In the genomic region with DNA sequence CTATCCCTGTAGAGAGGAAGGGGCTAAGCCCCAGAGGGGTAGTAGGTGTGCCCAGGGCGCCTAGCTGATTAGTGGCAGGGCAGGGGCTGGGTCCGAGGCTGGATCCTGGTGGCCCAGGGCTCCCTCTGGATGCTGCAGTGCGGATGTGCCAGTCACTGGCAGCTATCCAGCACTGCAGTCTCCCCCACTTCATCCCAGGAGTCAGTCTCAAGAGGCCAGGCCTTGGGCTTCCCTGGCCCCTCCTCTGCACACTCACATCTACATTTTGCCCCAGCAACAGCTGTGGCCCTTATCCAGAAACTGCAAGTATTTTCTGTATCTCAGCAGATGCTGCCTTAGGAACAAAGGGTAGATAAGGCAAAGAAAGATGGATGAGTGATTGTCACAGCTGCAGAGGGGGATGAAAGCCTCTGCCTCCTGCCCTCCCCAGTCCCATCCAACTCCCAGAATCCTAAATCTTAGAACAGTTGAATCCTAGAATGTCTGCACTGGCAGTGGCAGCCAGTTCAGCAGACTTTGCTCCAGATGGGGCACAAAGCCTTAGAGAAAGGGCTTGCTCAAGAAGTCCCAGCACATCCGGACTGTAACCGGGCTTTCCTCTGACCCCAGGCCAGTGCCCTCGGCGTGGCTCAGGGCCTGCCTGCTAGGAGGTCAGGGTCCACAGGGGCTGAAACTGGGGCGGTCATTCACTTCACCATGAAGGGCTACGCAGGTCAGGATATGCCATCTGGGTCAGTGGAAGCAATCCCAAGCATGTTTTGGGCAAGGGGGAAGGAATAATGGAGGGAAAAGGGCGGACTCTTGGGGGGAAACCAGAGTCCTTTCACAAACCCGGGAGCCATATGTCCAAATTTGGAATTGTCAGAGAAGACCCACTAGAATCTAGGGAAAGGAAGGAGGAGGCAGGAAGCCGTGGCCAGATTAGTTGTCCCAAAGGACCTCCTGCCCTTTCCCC, we compare ENCODE assay signal across 8 cellular contexts. TPM values are rescaled to one million over a fixed set of nuclear protein-coding genes. Genes with fewer than 3 reads are reported as not detected.
A peak's percentile ranks its signal among the peaks of the same experiment; 100 is the strongest.
DNase-seq lines count a peak whose midpoint lies in the region; ATAC-seq and TF ChIP-seq lines count a peak whose summit lies in the region.

No MANE protein-coding gene starts in this region.

- peak; percentile 34 for ATAC-seq in GM18909 (IDR thresholded peaks at IDR 0.05; ENCODE audit: poor library complexity, unreplicated experiment)

- peaks cover 24% of the 10 kb centered on the region for H3K36me3 Mint-ChIP-seq in activated CD4-positive, alpha-beta memory T cell treated with anti-CD3 and anti-CD28 coated beads for 36 hours

- no peak for TF ChIP-seq CTCF in foreskin fibroblast (IDR thresholded peaks at IDR 0.05; ENCODE audit: low read depth, low read length)

- H3K36me3 ChIP-seq in HUES64 (ENCODE audit: insufficient read depth, low read length), result no peaks in the 10 kb centered on the region
- H3K36me3 ChIP-seq in trophoblast cell (ENCODE audit: control insufficient read depth in 1 of 2, insufficient read depth in 2 of 2, low read length in 2 of 2), result no peaks in the 10 kb centered on the region

- H3K27ac ChIP-seq in HUES64 (ENCODE audit: low read depth, low read length), result no peak overlapping the region; the same call in 1 of the 2 replicates
- no peak overlapping the region for H3K27ac ChIP-seq in trophoblast cell (ENCODE audit: low read depth, low read length)

- no peak overlapping the region for H4K91ac ChIP-seq in trophoblast cell (ENCODE audit: low read depth, low read length)

- peak overlapping the region; percentile 29 for H3K4ac ChIP-seq in trophoblast cell (ENCODE audit: low read depth, low read length)

- peaks cover 4% of the 10 kb centered on the region; the same call in 1 of the 2 replicates for H3K27me3 ChIP-seq in HUES64 (ENCODE audit: insufficient read depth, low read length)
- no peaks in the 10 kb centered on the region for H3K27me3 ChIP-seq in trophoblast cell (ENCODE audit: insufficient read depth, low read length)

- no peak overlapping the region for H2BK12ac ChIP-seq in trophoblast cell (ENCODE audit: low read length)

- no peak overlapping the region for H2AFZ ChIP-seq in trophoblast cell (ENCODE audit: insufficient read depth, low read length, poor library complexity)

- no peak overlapping the region for H2BK120ac ChIP-seq in trophoblast cell (ENCODE audit: insufficient read depth, low read length, poor library complexity)

- H3K79me1 ChIP-seq in trophoblast cell (ENCODE audit: low read length), result peaks cover 12% of the 10 kb centered on the region

- no peaks in the 10 kb centered on the region for H3K27me3 Mint-ChIP-seq in activated CD4-positive, alpha-beta memory T cell treated with anti-CD3 and anti-CD28 coated beads for 36 hours

- WGBS in HUES64, result 73% methylated on average over 12 of the region's 12 CpGs
- no CpG with 5 or more reads among the region's 12 CpGs for WGBS in trophoblast cell (ENCODE audit: extremely low coverage, insufficient coverage, insufficient read length)

- POLR2A ChIA-PET in activated CD4-positive, alpha-beta memory T cell treated with anti-CD3 and anti-CD28 coated beads for 36 hours (lab: Charles Lee), result interaction anchor here (0.6 to 1.4 kb wide), 4 partner anchors 14 to 80 kb away, joined by 3 to 5 read pairs (median 4); partner anchors contain the start of gene CCDC69

- CTCF ChIA-PET in activated CD4-positive, alpha-beta memory T cell treated with anti-CD3 and anti-CD28 coated beads for 36 hours (lab: Charles Lee), result interaction anchor here (1.0 to 12.2 kb wide), 5 partner anchors 9 to 40 kb away, joined by 3 to 159 read pairs (median 6); no protein-coding TSS in a partner anchor

- H3K9ac ChIP-seq in HUES64 (ENCODE audit: low read depth, low read length) (0 out of 2 replicates have a peak overlapping the region, but pooled peaks have one; percentile 13), trophoblast cell (ENCODE audit: low read length) (no peak overlapping the region)

- H3K4me1 ChIP-seq in HUES64 (ENCODE audit: insufficient read depth, low read length) (peaks cover 14% of the 10 kb centered on the region; the same call in 1 of the 2 replicates), trophoblast cell (ENCODE audit: control insufficient read depth in 1 of 2, insufficient read depth in 2 of 2, low read length in 2 of 2) (peaks cover 13 to 16% of the 10 kb centered on the region in 2 experiments)

- H4K8ac ChIP-seq in trophoblast cell (ENCODE audit: low read depth, low read length), result no peak overlapping the region

- peaks cover 68% of the 10 kb centered on the region for H3K4me1 Mint-ChIP-seq in activated CD4-positive, alpha-beta memory T cell treated with anti-CD3 and anti-CD28 coated beads for 36 hours (ENCODE audit: low read depth)

- no peaks in the 10 kb centered on the region for H3K9me3 Mint-ChIP-seq in activated CD4-positive, alpha-beta memory T cell treated with anti-CD3 and anti-CD28 coated beads for 36 hours

- H3K4me3 ChIP-seq in HUES64 (ENCODE audit: low read length) (peak overlapping the region; percentile 80), foreskin fibroblast (ENCODE audit: low read depth in 1 of 2, low read length in 2 of 2) (peak overlapping the region; percentile 86 to 95), trophoblast cell (ENCODE audit: low read depth, low read length) (no peak overlapping the region)

- H3K9me3 ChIP-seq in HUES64 (ENCODE audit: insufficient read depth, low read depth, low read length), result no peaks in the 10 kb centered on the region
- H3K9me3 ChIP-seq in trophoblast cell (ENCODE audit: insufficient read depth, low read depth, low read length), result no peaks in the 10 kb centered on the region

- peak overlapping the region; percentile 26 for H3K18ac ChIP-seq in trophoblast cell (ENCODE audit: low read length)

- H4K12ac ChIP-seq in trophoblast cell (ENCODE audit: low read depth, low read length), result no peak overlapping the region

- intact Hi-C loops in activated CD4-positive, alpha-beta memory T cell treated with anti-CD3 and anti-CD28 coated beads for 36 hours (cut with micrococcal nuclease), result loop anchor here (1.0 to 2.0 kb wide), 3 partner anchors 15 to 96 kb away; no protein-coding TSS in a partner anchor

- no peak overlapping the region for H2BK5ac ChIP-seq in trophoblast cell (ENCODE audit: low read depth, low read length, poor library complexity)

- peak overlapping the region; percentile 97 for H3K4me3 Mint-ChIP-seq in activated CD4-positive, alpha-beta memory T cell treated with anti-CD3 and anti-CD28 coated beads for 36 hours

- peak overlapping the region; percentile 88 for H3K4me2 ChIP-seq in trophoblast cell (ENCODE audit: low read length)

- peaks cover 6% of the 10 kb centered on the region for H3K79me2 ChIP-seq in trophoblast cell (ENCODE audit: control insufficient read depth, insufficient read depth, low read length, poor library complexity)

- H3K27ac Mint-ChIP-seq in activated CD4-positive, alpha-beta memory T cell treated with anti-CD3 and anti-CD28 coated beads for 36 hours, result peak overlapping the region; percentile 90

- peak overlapping the region; percentile 11 for H2AK5ac ChIP-seq in trophoblast cell (ENCODE audit: low read length)

- DNase-seq in AG20443 (ENCODE audit: low spot score) (peak; percentile 64), foreskin fibroblast (peak; percentile 70 to 86), trophoblast cell (no peak), NCI-H2107 treated with DMSO at 0.1 percent for 48 hours (lab: John Stamatoyannopoulos, UW; ENCODE audit: unreplicated experiment) (no peak), NCI-H2029 (lab: John Stamatoyannopoulos, UW) (no peak)
- DNase-seq in activated CD4-positive, alpha-beta memory T cell treated with anti-CD3 and anti-CD28 coated beads for 36 hours, result peak; percentile 56

- H3K23ac ChIP-seq in trophoblast cell (ENCODE audit: low read length), result no peak overlapping the region

- no peak overlapping the region for H3K14ac ChIP-seq in trophoblast cell (ENCODE audit: low read length)

RNA-seq across cellular contexts. Expression of gene ANXA6, which starts 1.5 kb away (rescaled TPM):
- 78.3 TPM for polyA plus RNA-seq in HUES64 (2013, experiment 1 of 2)
- polyA plus RNA-seq in HUES64 (2013, experiment 2 of 2), result 90.0 TPM
- 100 to 1,000 TPM; 430 to 443 TPM for total RNA-seq in activated CD4-positive, alpha-beta memory T cell treated with anti-CD3 and anti-CD28 coated beads for 36 hours
- polyA plus RNA-seq in trophoblast cell (2013), result 81.4 and 88.5 TPM in 2 replicates

Comparison
In these comparisons a context has a peak if more than half of its experiments do, and no peak if none do; other contexts are left out.
1. DNase-seq: peak in AG20443 (single experiment), activated CD4-positive, alpha-beta memory T cell treated with anti-CD3 and anti-CD28 coated beads for 36 hours (single experiment) and foreskin fibroblast (2 of 2); none in trophoblast cell (0 of 2), NCI-H2107 treated with DMSO at 0.1 percent for 48 hours (single experiment) and NCI-H2029 (single experiment).